24 cellular contexts compared by ENCODE assay signal in the genomic region with DNA sequence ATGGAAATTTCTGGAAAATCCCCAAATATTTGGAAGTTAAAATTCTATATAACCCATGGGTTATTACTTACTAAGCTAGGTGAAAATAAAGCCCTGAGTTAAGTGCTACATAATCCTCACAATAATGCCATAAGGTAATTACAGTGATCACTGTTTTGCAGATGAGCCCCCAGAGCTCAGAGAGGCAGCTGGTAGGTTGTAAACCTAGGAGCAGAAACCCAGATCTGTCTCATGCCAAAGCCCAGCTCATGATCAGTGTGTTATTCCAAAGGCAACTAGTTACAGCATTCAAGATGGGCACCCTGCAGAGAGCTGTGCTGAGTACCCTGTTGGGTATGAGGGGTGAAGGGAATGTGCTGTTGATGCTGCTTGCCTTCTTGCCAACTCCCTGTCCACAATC. TPM values are rescaled to one million over a fixed set of nuclear protein-coding genes. Genes with fewer than 3 reads are reported as not detected.
DNase-seq lines count a peak whose midpoint lies in the region; ATAC-seq and TF ChIP-seq lines count a peak whose summit lies in the region.
"Had no signal": no experiment of that assay in that cellular context is flagged by ENCODE, and none has a peak within 500 bp of the region (broad histone marks: within the 10 kb centered on the region; RNA-seq: fewer than 3 reads in every experiment).

No MANE protein-coding gene starts in this region.

- peaks cover 15% of the 10 kb centered on the region for H3K9me3 Mint-ChIP-seq in natural killer cell treated with Interleukin-12 subunit alpha and Interleukin-12 subunit beta and Interleukin-15 and Interleukin-18, amount 100 ng/mL, for 72 hours
- H3K9me3 Mint-ChIP-seq in natural killer cell = peaks cover 11 to 15% of the 10 kb centered on the region in 2 donors
- peaks cover 22% of the 10 kb centered on the region for H3K9me3 Mint-ChIP-seq in activated naive CD4-positive, alpha-beta T cell treated with anti-CD3 and anti-CD28 coated beads for 36 hours

- TF ChIP-seq CTCF in natural killer cell (IDR thresholded peaks at IDR 0.05) (no peak), MM.1S (IDR thresholded peaks at IDR 0.05; ENCODE audit: low read length) (no peak)

- H3K4me1 Mint-ChIP-seq in natural killer cell treated with Interleukin-12 subunit alpha and Interleukin-12 subunit beta and Interleukin-15 and Interleukin-18, amount 100 ng/mL, for 72 hours (ENCODE audit: low read depth in 2 of 2) = no peaks in the 10 kb centered on the region
- no peaks in the 10 kb centered on the region for H3K4me1 Mint-ChIP-seq in natural killer cell
- H3K4me1 Mint-ChIP-seq in activated naive CD4-positive, alpha-beta T cell treated with anti-CD3 and anti-CD28 coated beads for 36 hours (ENCODE audit: low read depth) = no peaks in the 10 kb centered on the region
- H3K4me1 Mint-ChIP-seq: H9 had no signal

- peaks cover 18% of the 10 kb centered on the region for H3K36me3 Mint-ChIP-seq in natural killer cell treated with Interleukin-12 subunit alpha and Interleukin-12 subunit beta and Interleukin-15 and Interleukin-18, amount 100 ng/mL, for 72 hours
- peaks cover 16% of the 10 kb centered on the region for H3K36me3 Mint-ChIP-seq in natural killer cell
- H3K36me3 Mint-ChIP-seq in activated naive CD4-positive, alpha-beta T cell treated with anti-CD3 and anti-CD28 coated beads for 36 hours (ENCODE audit: low read depth) = no peaks in the 10 kb centered on the region

- peak; percentile 28 for DNase-seq in natural killer cell treated with Interleukin-12 subunit alpha and Interleukin-12 subunit beta and Interleukin-15 and Interleukin-18, amount 100 ng/mL, for 72 hours (ENCODE audit: low spot score)
- DNase-seq in natural killer cell (no peak), NCI-H69 (lab: John Stamatoyannopoulos, UW) (peak; percentile 58), islet precursor cell (peak; percentile 14), MM.1S (no peak)
- DNase-seq in activated naive CD4-positive, alpha-beta T cell treated with anti-CD3 and anti-CD28 coated beads for 36 hours = no peak
- DNase-seq: CD4-positive, alpha-beta T cell; DMS79 treated with DMSO at 0.1 percent for 48 hours; GF-D8; GM23248; H9; HFFc6; IMR-90; KG1; MG63; NCI-H2029; NCI-H2227 treated with DMSO at 0.1 percent for 48 hours; NCI-H748 treated with DMSO at 0.1 percent for 48 hours; Right ventricle myocardium superior; RPMI8226 had no signal

- no peaks in the 10 kb centered on the region for H3K27me3 ChIP-seq in MM.1S (replicated peaks; ENCODE audit: insufficient read depth, low read length)
- H3K27me3 ChIP-seq: BLaER1 treated with 17β-estradiol and CSF1 and Interleukin-3, amounts not matched to agents 10 nM and 100 nM; MG63; SJSA1 had no signal

- no peaks in the 10 kb centered on the region for H3F3A ChIP-seq in MM.1S (ENCODE audit: insufficient read depth, low read length)

- no peaks in the 10 kb centered on the region for H3K9me3 ChIP-seq in MM.1S (replicated peaks; ENCODE audit: insufficient read depth, low read length)

- no peak overlapping the region for H2AFZ ChIP-seq in MM.1S (ENCODE audit: low read length)
- H2AFZ ChIP-seq: GM23248 had no signal

- no peak overlapping the region for H3K4me3 ChIP-seq in MM.1S (ENCODE audit: low read length)
- H3K4me3 ChIP-seq: BLaER1 treated with 17β-estradiol and CSF1 and Interleukin-3, amounts not matched to agents 10 nM and 100 nM; GM23248; MG63; SJSA1 had no signal

- peaks cover 33 to 51% of the 10 kb centered on the region in 2 donors for H3K27me3 Mint-ChIP-seq in natural killer cell treated with Interleukin-12 subunit alpha and Interleukin-12 subunit beta and Interleukin-15 and Interleukin-18, amount 100 ng/mL, for 72 hours
- H3K27me3 Mint-ChIP-seq in natural killer cell (ENCODE audit: low read depth in 2 of 2) = peaks cover 25 to 47% of the 10 kb centered on the region in 2 donors
- peaks cover 16% of the 10 kb centered on the region for H3K27me3 Mint-ChIP-seq in activated naive CD4-positive, alpha-beta T cell treated with anti-CD3 and anti-CD28 coated beads for 36 hours (ENCODE audit: low read depth)

- no peaks in the 10 kb centered on the region for H3K4me1 ChIP-seq in MM.1S (ENCODE audit: low read length)
- H3K4me1 ChIP-seq: SJSA1 had no signal

- no peaks in the 10 kb centered on the region for H3K79me2 ChIP-seq in MM.1S (ENCODE audit: low read length)

- no peaks in the 10 kb centered on the region for H4K20me1 ChIP-seq in MM.1S (ENCODE audit: insufficient read depth, low read length)
- H4K20me1 ChIP-seq: BLaER1 treated with 17β-estradiol and CSF1 and Interleukin-3, amounts not matched to agents 10 nM and 100 nM had no signal

- no peak overlapping the region for H3K27ac Mint-ChIP-seq in natural killer cell treated with Interleukin-12 subunit alpha and Interleukin-12 subunit beta and Interleukin-15 and Interleukin-18, amount 100 ng/mL, for 72 hours
- H3K27ac Mint-ChIP-seq in natural killer cell = no peak overlapping the region
- no peak overlapping the region for H3K27ac Mint-ChIP-seq in activated naive CD4-positive, alpha-beta T cell treated with anti-CD3 and anti-CD28 coated beads for 36 hours
- H3K27ac Mint-ChIP-seq: CD4-positive, alpha-beta T cell; H9; HFFc6 had no signal

- no peaks in the 10 kb centered on the region for H3K36me3 ChIP-seq in MM.1S (replicated peaks; ENCODE audit: insufficient read depth, low read length)
- H3K36me3 ChIP-seq: MG63, SJSA1 had no signal

- intact Hi-C loops in natural killer cell (cut with micrococcal nuclease) = no loop called here
- intact Hi-C loops in activated naive CD4-positive, alpha-beta T cell treated with anti-CD3 and anti-CD28 coated beads for 36 hours (cut with micrococcal nuclease) = no loop called here

- H3K27ac ChIP-seq in MM.1S (ENCODE audit: low read length) = no peak overlapping the region
- H3K27ac ChIP-seq: BLaER1 treated with 17β-estradiol and CSF1 and Interleukin-3, amounts not matched to agents 10 nM and 100 nM; GM23248; SJSA1 had no signal

- ATAC-seq in natural killer cell treated with Interleukin-12 subunit alpha and Interleukin-12 subunit beta and Interleukin-15 and Interleukin-18, amount 100 ng/mL, for 72 hours = no peak
- ATAC-seq in natural killer cell = no peak
- ATAC-seq in GM19463 (IDR thresholded peaks at IDR 0.05; ENCODE audit: unreplicated experiment) = no peak

- H3K4me3 Mint-ChIP-seq in natural killer cell treated with Interleukin-12 subunit alpha and Interleukin-12 subunit beta and Interleukin-15 and Interleukin-18, amount 100 ng/mL, for 72 hours = no peak overlapping the region
- no peak overlapping the region for H3K4me3 Mint-ChIP-seq in natural killer cell
- H3K4me3 Mint-ChIP-seq in activated naive CD4-positive, alpha-beta T cell treated with anti-CD3 and anti-CD28 coated beads for 36 hours = no peak overlapping the region
- H3K4me3 Mint-ChIP-seq: CD4-positive, alpha-beta T cell; H9; HFFc6 had no signal

- no peak overlapping the region for H3K4me2 ChIP-seq in MM.1S (ENCODE audit: low read depth, low read length)
- H3K4me2 ChIP-seq: BLaER1 treated with 17β-estradiol and CSF1 and Interleukin-3, amounts not matched to agents 10 nM and 100 nM had no signal

- no peaks in the 10 kb centered on the region for H3K9me2 ChIP-seq in MM.1S (replicated peaks; ENCODE audit: insufficient read depth, low read length)

- H3K9ac ChIP-seq in MM.1S (ENCODE audit: low read length) = no peak overlapping the region
- H3K9ac ChIP-seq: BLaER1 treated with 17β-estradiol and CSF1 and Interleukin-3, amounts not matched to agents 10 nM and 100 nM; GM23248 had no signal

- CTCF ChIA-PET in activated naive CD4-positive, alpha-beta T cell treated with anti-CD3 and anti-CD28 coated beads for 36 hours (lab: Charles Lee) = interaction anchor here (1.4 kb wide), 1 partner anchor 57 kb away, joined by 4 read pairs; no protein-coding TSS in a partner anchor

RNA-seq across cellular contexts. Expression of a gene that starts 10.8 kb away (rescaled TPM):
- not detected for total RNA-seq in natural killer cell treated with Interleukin-12 subunit alpha and Interleukin-12 subunit beta and Interleukin-15 and Interleukin-18, amount 100 ng/mL, for 72 hours
- not detected for total RNA-seq in natural killer cell
- not detected for total RNA-seq in activated naive CD4-positive, alpha-beta T cell treated with anti-CD3 and anti-CD28 coated beads for 36 hours
- total RNA-seq: CD4-positive, alpha-beta T cell; GM23248; H9; HFFc6; IMR-90; NCI-H460; Right ventricle myocardium superior; SJSA1 had no signal

RNA-seq across cellular contexts. Expression of a gene that starts 31.0 kb away (rescaled TPM):
- not detected for total RNA-seq in natural killer cell treated with Interleukin-12 subunit alpha and Interleukin-12 subunit beta and Interleukin-15 and Interleukin-18, amount 100 ng/mL, for 72 hours
- total RNA-seq in natural killer cell = not detected
- not detected for total RNA-seq in activated naive CD4-positive, alpha-beta T cell treated with anti-CD3 and anti-CD28 coated beads for 36 hours
- total RNA-seq: CD4-positive, alpha-beta T cell; SJSA1 had no signal

Comparison
In these comparisons a context has a peak if more than half of its experiments do, and no peak if none do; other contexts are left out.
1. DNase-seq: peak in natural killer cell treated with Interleukin-12 subunit alpha and Interleukin-12 subunit beta and Interleukin-15 and Interleukin-18, amount 100 ng/mL, for 72 hours (single experiment), NCI-H69 (single experiment) and islet precursor cell (single experiment); none in natural killer cell (single experiment), MM.1S (single experiment) and activated naive CD4-positive, alpha-beta T cell treated with anti-CD3 and anti-CD28 coated beads for 36 hours (single experiment).